Comparison of ENCODE assay signal across 8 cellular contexts in genomic region chr4:54231419-54232150, GRCh38. TPM values are rescaled to one million over a fixed set of nuclear protein-coding genes. Genes with fewer than 3 reads are reported as not detected.
DNase-seq lines count a peak whose midpoint lies in the region; ATAC-seq and TF ChIP-seq lines count a peak whose summit lies in the region.

No MANE protein-coding gene starts in this region.

- 14% methylated on average over 45 of the region's 47 CpGs for WGBS in prostate gland

- H3K9me3 ChIP-seq in prostate gland, result no peaks in the 10 kb centered on the region

- CTCF ChIA-PET in Calu3 (lab: Charles Lee), result no interaction called here

- H3K36me3 ChIP-seq in prostate gland, result no peaks in the 10 kb centered on the region

- H3K4me1 ChIP-seq in prostate gland (replicated peaks), result peaks cover 3% of the 10 kb centered on the region

- no peak for TF ChIP-seq POLR2A in prostate gland (IDR thresholded peaks at IDR 0.05)

- no peak overlapping the region for H3K27ac ChIP-seq in prostate gland

- H3K4me3 Mint-ChIP-seq in Calu3 (ENCODE audit: low read depth, unreplicated experiment), result peak overlapping the region; percentile 69

- no peak for DNase-seq in Calu3
- DNase-seq in SK-N-DZ (ENCODE audit: low spot score), result peak; percentile 23
- DNase-seq in left cardiac atrium, result peak; percentile 72
- no peak for DNase-seq in prostate gland (ENCODE audit: low spot score)
- no peak for DNase-seq in NCI-H1694 (lab: John Stamatoyannopoulos, UW)
- no peak for DNase-seq in NCI-H187 treated with DMSO at 0.1 percent for 48 hours (lab: John Stamatoyannopoulos, UW)

- H3K4me3 ChIP-seq in prostate gland, result peak overlapping the region; percentile 17 to 30

- H3K4me1 Mint-ChIP-seq in Calu3 (ENCODE audit: low read depth, unreplicated experiment), result peaks cover 21% of the 10 kb centered on the region

- intact Hi-C loops in Calu3 (cut with micrococcal nuclease; ENCODE audit: unreplicated experiment) (loop anchor here (5.0 kb wide), 4 partner anchors 524 to 1249 kb away; no protein-coding TSS in a partner anchor), left cardiac atrium (cut with DNase I) (loop anchor here in 1 of 2 donors (5.0 kb wide), 2 partner anchors 1034 to 1219 kb away; no protein-coding TSS in a partner anchor), prostate gland (cut with DNase I) (loop anchor here (5.0 to 10.0 kb wide), 6 partner anchors 299 to 1997 kb away; no protein-coding TSS in a partner anchor)

- ATAC-seq in left cardiac atrium, result peak; percentile 7 to 9
- ATAC-seq in GM18873 (IDR thresholded peaks at IDR 0.05; ENCODE audit: low FRiP score, unreplicated experiment), result no peak
- no peak for ATAC-seq in HG03469 (IDR thresholded peaks at IDR 0.05; ENCODE audit: unreplicated experiment)

- no peaks in the 10 kb centered on the region for H3K9me3 Mint-ChIP-seq in Calu3 (ENCODE audit: low read depth, unreplicated experiment)

- TF ChIP-seq CTCF in Calu3 (IDR thresholded peaks at IDR 0.05; ENCODE audit: unreplicated experiment) (no peak), prostate gland (IDR thresholded peaks at IDR 0.05) (no peak)

- peaks cover 70% of the 10 kb centered on the region for H3K27me3 Mint-ChIP-seq in Calu3 (ENCODE audit: unreplicated experiment)

- H3K36me3 Mint-ChIP-seq in Calu3 (ENCODE audit: insufficient read depth, unreplicated experiment), result peaks cover 9% of the 10 kb centered on the region

- peaks cover 18% of the 10 kb centered on the region for H3K27me3 ChIP-seq in prostate gland (replicated peaks; ENCODE audit: insufficient read depth)

- BruUV-seq in Calu3 (replicated peaks; lab: Mats Ljungman, UMichigan), result no TSS peak

- H3K27ac Mint-ChIP-seq in Calu3 (ENCODE audit: unreplicated experiment), result no peak overlapping the region

RNA-seq across cellular contexts. Expression of gene PDGFRA, which starts 2.5 kb away (rescaled TPM):
- total RNA-seq in Calu3 (2022), result not detected in 2 replicates
- 9.1 and 11.6 TPM in 2 replicates for polyA plus RNA-seq in SK-N-DZ (2014; cell fraction: cytosol; rRNA removed)
- 13.5 and 17.6 TPM in 2 replicates for polyA plus RNA-seq in SK-N-DZ (2014; cell fraction: nucleus; rRNA removed)
- total RNA-seq in left cardiac atrium, result 10 to 100 TPM; 57.4 to 67.9 TPM
- total RNA-seq in prostate gland, result 10 to 100 TPM in 1 of 2 donors, 1 to 10 TPM in 1; 5.8 to 82.2 TPM

Comparison
In these comparisons a context has a peak if more than half of its experiments do, and no peak if none do; other contexts are left out.
1. DNase-seq: peak in SK-N-DZ (single experiment) and left cardiac atrium (single experiment); none in Calu3 (single experiment), prostate gland (single experiment), NCI-H1694 (single experiment) and NCI-H187 treated with DMSO at 0.1 percent for 48 hours (single experiment).
2. ATAC-seq: peak in left cardiac atrium (2 of 2); none in GM18873 (single experiment) and HG03469 (single experiment).